In the genomic region with DNA sequence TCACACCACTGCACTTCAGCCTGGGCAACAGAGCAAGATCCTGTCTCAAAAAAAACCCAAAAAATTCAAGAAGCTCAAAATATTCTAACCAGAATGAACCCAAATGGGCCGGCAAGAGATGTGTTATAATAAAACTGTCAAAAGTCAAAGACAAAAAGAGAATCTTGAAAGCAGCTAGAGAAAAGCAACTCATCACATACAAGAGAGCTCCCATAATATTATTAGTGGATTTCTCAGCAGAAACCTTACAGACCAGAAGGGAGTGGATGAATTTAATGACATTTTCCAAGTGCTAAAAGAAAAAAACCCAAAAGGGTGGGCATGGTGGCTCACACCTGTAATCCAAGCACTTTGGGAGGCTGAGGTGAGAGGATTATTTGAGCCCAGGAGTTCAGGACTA, we compare ENCODE assay signal across 35 cellular contexts.
"Had no signal": no experiment of that assay in that cellular context is flagged by ENCODE, and none has a peak within 500 bp of the region (broad histone marks: within the 10 kb centered on the region; RNA-seq: fewer than 3 reads in every experiment).

No MANE protein-coding gene starts in this region.

- DNase-seq: Karpas-422, Kasumi-1, MG63, MM.1S, MV-4-11, NCI-H1048, NCI-H1092, NCI-H1092 treated with DMSO at 0.1 percent for 48 hours, NCI-H1105, NCI-H1105 treated with DMSO at 0.1 percent for 48 hours, NCI-H1417, NCI-H1417 treated with DMSO at 0.1 percent for 48 hours, NCI-H1436, NCI-H1436 treated with DMSO at 0.1 percent for 48 hours, NCI-H146, NCI-H1694, NCI-H1694 treated with DMSO at 0.1 percent for 48 hours, NCI-H187, NCI-H187 treated with DMSO at 0.1 percent for 48 hours, NCI-H1930, NCI-H2029, NCI-H2029 treated with DMSO at 0.1 percent for 48 hours, NCI-H2081, NCI-H2081 treated with DMSO at 0.1 percent for 48 hours, NCI-H2107, NCI-H2171, NCI-H2171 treated with DMSO at 0.1 percent for 48 hours, NCI-H2227 treated with DMSO at 0.1 percent for 48 hours, NCI-H226, NCI-H345, NCI-H446, NCI-H446 treated with DMSO at 0.1 percent for 48 hours, NCI-H510A, NCI-H510A treated with DMSO at 0.1 percent for 48 hours, NCI-H524 had no signal

- H3K4me3 ChIP-seq: MG63 had no signal

- H3K36me3 ChIP-seq: MG63 had no signal
